In the genomic region with DNA sequence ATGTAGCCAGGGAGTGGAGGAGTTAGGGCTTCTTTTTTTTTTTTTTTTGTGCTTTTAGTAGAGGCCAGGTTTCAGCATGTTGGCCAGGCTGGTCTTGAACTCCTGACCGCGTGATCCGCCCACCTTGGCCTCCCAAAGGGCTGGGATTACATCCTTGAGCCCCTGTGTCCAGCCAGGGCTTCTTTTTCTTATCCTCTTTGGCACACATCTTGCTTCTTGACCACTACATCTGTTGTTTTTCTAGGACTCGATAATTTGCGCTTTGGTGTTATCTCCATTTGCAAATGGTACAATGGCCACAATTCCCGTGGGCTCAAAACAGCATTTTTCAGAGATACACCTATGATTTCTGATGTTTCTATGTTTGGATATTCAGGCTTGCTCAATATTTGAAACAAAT, we compare ENCODE assay signal across 15 cellular contexts. TPM values are rescaled to one million over a fixed set of nuclear protein-coding genes. Genes with fewer than 3 reads are reported as not detected.
DNase-seq lines count a peak whose midpoint lies in the region; ATAC-seq and TF ChIP-seq lines count a peak whose summit lies in the region.
"Had no signal": no experiment of that assay in that cellular context is flagged by ENCODE, and none has a peak within 500 bp of the region (broad histone marks: within the 10 kb centered on the region; RNA-seq: fewer than 3 reads in every experiment).

No MANE protein-coding gene starts in this region.

- DNase-seq in activated CD4-positive, alpha-beta T cell treated with anti-CD3 and anti-CD28 coated beads, Interleukin-2, amount 10 ng/mL, durations not matched to agents 24 days and 14 days, result peak; percentile 21
- no peak for DNase-seq in activated CD4-positive, alpha-beta T cell treated with anti-CD3 and anti-CD28 coated beads, Interleukin-2, amount 10 ng/mL, durations not matched to agents 7 days and 5 days
- DNase-seq in activated B cell treated with CpG ODN at 0.5 μM for 24 hours (no peak), smooth muscle cell (lab: John Stamatoyannopoulos, UW; ENCODE audit: unreplicated experiment) (no peak), spleen (no peak)
- DNase-seq: activated T-cell treated with anti-CD3 and anti-CD28 coated beads, Interleukin-2, amount 50 U/mL, for 1 hour; central memory CD4-positive, alpha-beta T cell; NCI-H526; SJCRH30 had no signal

- H3K9me3 Mint-ChIP-seq in activated CD4-positive, alpha-beta T cell treated with anti-CD3 and anti-CD28 coated beads, Interleukin-2, amount 10 ng/mL, durations not matched to agents 24 days and 14 days, result no peaks in the 10 kb centered on the region
- H3K9me3 Mint-ChIP-seq in activated CD4-positive, alpha-beta T cell treated with anti-CD3 and anti-CD28 coated beads, Interleukin-2, amount 10 ng/mL, durations not matched to agents 7 days and 5 days, result peaks cover 5% of the 10 kb centered on the region
- H3K9me3 Mint-ChIP-seq in activated B cell treated with CpG ODN at 0.5 μM for 24 hours, result peaks cover 3% of the 10 kb centered on the region

- H3K9me3 ChIP-seq in iPS-18a (ENCODE audit: control insufficient read depth, low read depth, low read length) (no peaks in the 10 kb centered on the region), smooth muscle cell (replicated peaks; ENCODE audit: low read depth) (no peaks in the 10 kb centered on the region), spleen (no peaks in the 10 kb centered on the region)
- H3K9me3 ChIP-seq: SJCRH30, suprapubic skin had no signal

- H3K4me1 Mint-ChIP-seq in activated CD4-positive, alpha-beta T cell treated with anti-CD3 and anti-CD28 coated beads, Interleukin-2, amount 10 ng/mL, durations not matched to agents 24 days and 14 days, result peaks cover 27% of the 10 kb centered on the region
- H3K4me1 Mint-ChIP-seq in activated CD4-positive, alpha-beta T cell treated with anti-CD3 and anti-CD28 coated beads, Interleukin-2, amount 10 ng/mL, durations not matched to agents 7 days and 5 days, result peaks cover 33% of the 10 kb centered on the region
- H3K4me1 Mint-ChIP-seq in activated B cell treated with CpG ODN at 0.5 μM for 24 hours, result peaks cover 72% of the 10 kb centered on the region

- TF ChIP-seq POLR2A in spleen (IDR thresholded peaks at IDR 0.05), result no peak

- peaks cover 85% of the 10 kb centered on the region for H3K79me2 ChIP-seq in smooth muscle cell (ENCODE audit: low read depth)

- POLR2A ChIA-PET in activated CD4-positive, alpha-beta T cell treated with anti-CD3 and anti-CD28 coated beads, Interleukin-2, amount 10 ng/mL, durations not matched to agents 7 days and 5 days (lab: Charles Lee), result no interaction called here
- POLR2A ChIA-PET in activated B cell treated with CpG ODN at 0.5 μM for 24 hours (lab: Charles Lee), result no interaction called here

- no peak overlapping the region for H3K27ac Mint-ChIP-seq in activated CD4-positive, alpha-beta T cell treated with anti-CD3 and anti-CD28 coated beads, Interleukin-2, amount 10 ng/mL, durations not matched to agents 24 days and 14 days
- H3K27ac Mint-ChIP-seq in activated CD4-positive, alpha-beta T cell treated with anti-CD3 and anti-CD28 coated beads, Interleukin-2, amount 10 ng/mL, durations not matched to agents 7 days and 5 days, result no peak overlapping the region
- H3K27ac Mint-ChIP-seq in activated B cell treated with CpG ODN at 0.5 μM for 24 hours, result no peak overlapping the region

- H3K4me1 ChIP-seq in iPS-18a (ENCODE audit: control insufficient read depth, low read depth, low read length) (peaks cover 17% of the 10 kb centered on the region), smooth muscle cell (ENCODE audit: low read depth) (peaks cover 26% of the 10 kb centered on the region), spleen (peaks cover 21 to 84% (median 61%) of the 10 kb centered on the region in 6 donors)

- peaks cover 50% of the 10 kb centered on the region for H3K36me3 Mint-ChIP-seq in activated CD4-positive, alpha-beta T cell treated with anti-CD3 and anti-CD28 coated beads, Interleukin-2, amount 10 ng/mL, durations not matched to agents 24 days and 14 days (ENCODE audit: low read depth)
- peaks cover 43% of the 10 kb centered on the region for H3K36me3 Mint-ChIP-seq in activated CD4-positive, alpha-beta T cell treated with anti-CD3 and anti-CD28 coated beads, Interleukin-2, amount 10 ng/mL, durations not matched to agents 7 days and 5 days (ENCODE audit: low read depth)
- H3K36me3 Mint-ChIP-seq in activated B cell treated with CpG ODN at 0.5 μM for 24 hours (ENCODE audit: low read depth), result peaks cover 65% of the 10 kb centered on the region

- H3K36me3 ChIP-seq in iPS-18a (ENCODE audit: control insufficient read depth, low read depth, low read length) (peaks cover 27% of the 10 kb centered on the region), smooth muscle cell (ENCODE audit: low read depth) (peaks cover 23% of the 10 kb centered on the region), spleen (peaks cover 0 to 28% (median 3%) of the 10 kb centered on the region in 6 donors)
- H3K36me3 ChIP-seq: suprapubic skin had no signal

- intact Hi-C loops in activated CD4-positive, alpha-beta T cell treated with anti-CD3 and anti-CD28 coated beads, Interleukin-2, amount 10 ng/mL, durations not matched to agents 24 days and 14 days (cut with micrococcal nuclease), result no loop called here
- intact Hi-C loops in activated B cell treated with CpG ODN at 0.5 μM for 24 hours (cut with micrococcal nuclease), result no loop called here
- intact Hi-C loops in spleen (cut with DNase I; ENCODE audit: low total_unique reads), result no loop called here

- CTCF ChIA-PET in activated CD4-positive, alpha-beta T cell treated with anti-CD3 and anti-CD28 coated beads, Interleukin-2, amount 10 ng/mL, durations not matched to agents 7 days and 5 days (lab: Charles Lee), result no interaction called here
- CTCF ChIA-PET in activated B cell treated with CpG ODN at 0.5 μM for 24 hours (lab: Charles Lee), result interaction anchor here (0.9 kb wide), 1 partner anchor 45 kb away, joined by 3 read pairs; no protein-coding TSS in a partner anchor

- no peak overlapping the region for H3K9ac ChIP-seq in iPS-18a (ENCODE audit: low read length)
- H3K9ac ChIP-seq in smooth muscle cell (ENCODE audit: low read depth), result peak overlapping the region; percentile 99

- H3K27ac ChIP-seq in iPS-18a (ENCODE audit: low read length), result no peak overlapping the region
- peak overlapping the region; percentile 99 for H3K27ac ChIP-seq in smooth muscle cell (ENCODE audit: low read depth)
- no peak overlapping the region for H3K27ac ChIP-seq in spleen
- H3K27ac ChIP-seq: SJCRH30, suprapubic skin had no signal

- ATAC-seq in activated B cell treated with CpG ODN at 0.5 μM for 24 hours (ENCODE audit: low read depth) (no peak), HG03469 (IDR thresholded peaks at IDR 0.05; ENCODE audit: unreplicated experiment) (no peak), GM21717 (IDR thresholded peaks at IDR 0.05; ENCODE audit: unreplicated experiment) (no peak)

- H3K27me3 ChIP-seq in iPS-18a (ENCODE audit: control insufficient read depth, insufficient read depth, low read length), result no peaks in the 10 kb centered on the region
- H3K27me3 ChIP-seq in smooth muscle cell (ENCODE audit: low read depth), result no peaks in the 10 kb centered on the region
- no peaks in the 10 kb centered on the region for H3K27me3 ChIP-seq in spleen (replicated peaks in 1 of 7)
- H3K27me3 ChIP-seq: SJCRH30, suprapubic skin had no signal

- H3K4me3 Mint-ChIP-seq in activated CD4-positive, alpha-beta T cell treated with anti-CD3 and anti-CD28 coated beads, Interleukin-2, amount 10 ng/mL, durations not matched to agents 24 days and 14 days, result peak overlapping the region; percentile 14
- no peak overlapping the region for H3K4me3 Mint-ChIP-seq in activated CD4-positive, alpha-beta T cell treated with anti-CD3 and anti-CD28 coated beads, Interleukin-2, amount 10 ng/mL, durations not matched to agents 7 days and 5 days
- H3K4me3 Mint-ChIP-seq in activated B cell treated with CpG ODN at 0.5 μM for 24 hours, result peak overlapping the region; percentile 66

- WGBS in smooth muscle cell (ENCODE audit: low lambda C conversion rate), result 81% methylated on average over 6 of the region's 6 CpGs
- 88 to 97% (median 95%) methylated on average over 6 of the region's 6 CpGs for WGBS in spleen, 5 donors

- H3K4me3 ChIP-seq in iPS-18a (ENCODE audit: low read length) (peak overlapping the region; percentile 96), smooth muscle cell (peak overlapping the region; percentile 89), spleen (no peak overlapping the region)
- H3K4me3 ChIP-seq: lung, SJCRH30, suprapubic skin had no signal

- H2AFZ ChIP-seq in smooth muscle cell (ENCODE audit: low read depth), result no peak overlapping the region

- H3K27me3 Mint-ChIP-seq in activated CD4-positive, alpha-beta T cell treated with anti-CD3 and anti-CD28 coated beads, Interleukin-2, amount 10 ng/mL, durations not matched to agents 24 days and 14 days, result no peaks in the 10 kb centered on the region
- H3K27me3 Mint-ChIP-seq in activated CD4-positive, alpha-beta T cell treated with anti-CD3 and anti-CD28 coated beads, Interleukin-2, amount 10 ng/mL, durations not matched to agents 7 days and 5 days, result no peaks in the 10 kb centered on the region
- no peaks in the 10 kb centered on the region for H3K27me3 Mint-ChIP-seq in activated B cell treated with CpG ODN at 0.5 μM for 24 hours

- TF ChIP-seq CTCF in activated B cell treated with CpG ODN at 0.5 μM for 24 hours (IDR thresholded peaks at IDR 0.05), result no peak
- no peak for TF ChIP-seq CTCF in smooth muscle cell (IDR thresholded peaks at IDR 0.05; ENCODE audit: borderline replicate concordance, insufficient read depth, poor library complexity, severe bottlenecking)
- no peak for TF ChIP-seq CTCF in spleen (IDR thresholded peaks at IDR 0.05 in 8 of 11, conservative IDR thresholded peaks at IDR 0.05 in 3 of 11)

- peak overlapping the region; percentile 90 for H3K4me2 ChIP-seq in smooth muscle cell

- peaks cover 12% of the 10 kb centered on the region for H3F3A ChIP-seq in smooth muscle cell (ENCODE audit: low read depth)

- peaks cover 85% of the 10 kb centered on the region for H4K20me1 ChIP-seq in smooth muscle cell (ENCODE audit: low read depth)

RNA-seq across cellular contexts. Expression of a gene that starts 4.2 kb away (rescaled TPM):
- total RNA-seq in activated CD4-positive, alpha-beta T cell treated with anti-CD3 and anti-CD28 coated beads, Interleukin-2, amount 10 ng/mL, durations not matched to agents 24 days and 14 days, result 23.3 TPM in 2 replicates
- total RNA-seq in activated CD4-positive, alpha-beta T cell treated with anti-CD3 and anti-CD28 coated beads, Interleukin-2, amount 10 ng/mL, durations not matched to agents 7 days and 5 days, result 10 to 100 TPM; 15.9 to 19.1 TPM
- total RNA-seq in activated B cell treated with CpG ODN at 0.5 μM for 24 hours (112 and 123 TPM in 2 replicates), smooth muscle cell (167 and 207 TPM in 2 replicates), spleen (10 to 100 TPM; 32.8 to 48.2 (median 36.2) TPM)
- polyA plus RNA-seq in smooth muscle cell (22.0 and 45.0 TPM in 2 replicates), spleen (1 to 10 TPM; 9.1 to 9.7 (median 9.3) TPM)

RNA-seq across cellular contexts. Expression of a gene that starts 57.0 kb away (rescaled TPM):
- not detected in 2 replicates for total RNA-seq in activated CD4-positive, alpha-beta T cell treated with anti-CD3 and anti-CD28 coated beads, Interleukin-2, amount 10 ng/mL, durations not matched to agents 24 days and 14 days
- not detected for total RNA-seq in activated CD4-positive, alpha-beta T cell treated with anti-CD3 and anti-CD28 coated beads, Interleukin-2, amount 10 ng/mL, durations not matched to agents 7 days and 5 days
- total RNA-seq in activated B cell treated with CpG ODN at 0.5 μM for 24 hours (0.51 and 0.69 TPM in 2 replicates), smooth muscle cell (4.2 and 5.9 TPM in 2 replicates), spleen (10 to 100 TPM in 1 of 7 donors, 1 to 10 TPM in 6; 1.9 to 10.7 (median 6.7) TPM)
- polyA plus RNA-seq in smooth muscle cell (1.0 and 1.3 TPM in 2 replicates), spleen (1 to 10 TPM in 2 of 3 donors, under 1 TPM in 1; 0.70 to 3.2 (median 1.6) TPM)
- total RNA-seq: A172 had no signal

Comparison
In these comparisons a context has a peak if more than half of its experiments do, and no peak if none do; other contexts are left out.
1. H3K4me3 ChIP-seq: peak in iPS-18a (single experiment) and smooth muscle cell (single experiment); none in spleen (0 of 8).